Comparison of ENCODE assay signal across 11 cellular contexts in the genomic region with DNA sequence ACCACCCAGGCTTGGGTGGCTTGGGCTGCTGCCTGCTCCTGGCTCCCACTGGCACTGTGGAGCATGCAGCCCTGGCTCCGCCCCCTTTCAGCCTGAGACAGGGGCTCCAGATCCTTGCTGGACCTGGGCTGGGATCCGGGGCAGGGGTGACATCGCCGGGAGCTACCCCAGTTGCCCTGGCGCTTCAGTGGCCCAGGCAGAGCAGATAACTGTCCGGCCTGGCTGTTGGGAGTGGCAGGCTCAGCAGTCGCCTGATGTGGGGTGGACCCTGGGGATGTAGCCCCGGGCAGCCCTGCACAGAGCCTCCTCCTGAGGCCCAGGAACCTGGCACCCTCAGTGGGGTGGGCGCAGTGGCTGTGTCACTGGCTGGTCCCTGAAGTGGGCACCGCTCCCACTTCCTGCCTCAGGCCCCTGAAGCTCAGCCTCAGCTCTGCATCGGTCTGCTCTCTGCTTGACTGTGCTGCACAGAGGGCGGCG. TPM values are rescaled to one million over a fixed set of nuclear protein-coding genes. Genes with fewer than 3 reads are reported as not detected.
DNase-seq lines count a peak whose midpoint lies in the region; ATAC-seq, FAIRE-seq and TF ChIP-seq lines count a peak whose summit lies in the region.
"Had no signal": no experiment of that assay in that cellular context is flagged by ENCODE, and none has a peak within 500 bp of the region (broad histone marks: within the 10 kb centered on the region; RNA-seq: fewer than 3 reads in every experiment).

No MANE protein-coding gene starts in this region.

- 96% methylated on average over 12 of the region's 13 CpGs; no CpG with 5 or more reads in 1 of the 2 experiments for WGBS in H1 (ENCODE audit: extremely low coverage in 1 of 2, insufficient coverage in 1 of 2, insufficient read length in 1 of 2, insufficient replicate concordance in 2 of 2, low coverage in 1 of 2, low lambda C conversion rate in 2 of 2, missing lambda C conversion rate in 1 of 2), 2 experiments

- TF ChIP-seq CTCF in BE2C (IDR thresholded peaks at IDR 0.05; ENCODE audit: low read depth, low read length) = no peak
- no peak for TF ChIP-seq CTCF in H1 (IDR thresholded peaks at IDR 0.05; ENCODE audit: control extremely low read depth in 1 of 3, insufficient read depth in 1 of 3, low read depth in 1 of 3, low read length in 3 of 3)
- TF ChIP-seq CTCF in mesothelial cell of epicardium (IDR thresholded peaks at IDR 0.05; ENCODE audit: unreplicated experiment) = no peak

- H2AK5ac ChIP-seq in H1 (ENCODE audit: low read depth, low read length) = no peak overlapping the region; the same call in 1 of the 2 replicates

- H2BK12ac ChIP-seq in H1 (ENCODE audit: low read depth, low read length) = peak overlapping the region; percentile 80; the same call in 1 of the 2 replicates

- H3K18ac ChIP-seq in H1 (ENCODE audit: extremely low read depth, low read length) = peak overlapping the region; percentile 60

- peaks cover 5% of the 10 kb centered on the region for H3K36me3 Mint-ChIP-seq in mesothelial cell of epicardium
- peaks cover 31% of the 10 kb centered on the region for H3K36me3 Mint-ChIP-seq in activated CD4-positive, alpha-beta T cell treated with anti-CD3 and anti-CD28 coated beads, Interleukin-2, amount 10 ng/mL, durations not matched to agents 7 days and 5 days (ENCODE audit: low read depth)

- H3K9me3 ChIP-seq in BE2C = no peaks in the 10 kb centered on the region
- H3K9me3 ChIP-seq in H1 (ENCODE audit: insufficient read depth in 2 of 2, low read depth in 1 of 2, low read length in 1 of 2) = no peaks in the 10 kb centered on the region

- H3K4me3 ChIP-seq in BE2C (ENCODE audit: low read depth, low read length) = no peak overlapping the region
- no peak overlapping the region for H3K4me3 ChIP-seq in H1 (ENCODE audit: extremely low read depth in 1 of 4, insufficient read depth in 2 of 4, low read depth in 3 of 4, low read length in 4 of 4)

- H3K27ac Mint-ChIP-seq in mesothelial cell of epicardium = no peak overlapping the region
- no peak overlapping the region for H3K27ac Mint-ChIP-seq in activated CD4-positive, alpha-beta T cell treated with anti-CD3 and anti-CD28 coated beads, Interleukin-2, amount 10 ng/mL, durations not matched to agents 7 days and 5 days
- H3K27ac Mint-ChIP-seq: T-helper 1 cell treated with Interleukin-12 subunit alpha and Interleukin-12 subunit beta and Interleukin-4 antibody, amounts not matched to agents 30 μg/mL and 1 μg/mL, for 36 hours had no signal

- peak overlapping the region; percentile 56; the same call in 1 of the 2 replicates for H2BK20ac ChIP-seq in H1 (ENCODE audit: low read length)

- no peaks in the 10 kb centered on the region for H3K23me2 ChIP-seq in H1 (ENCODE audit: low read depth, low read length)

- CTCF ChIA-PET in H1 (lab: Charles Lee; ENCODE audit: partially characterized antibody) = no interaction called here
- CTCF ChIA-PET in activated CD4-positive, alpha-beta T cell treated with anti-CD3 and anti-CD28 coated beads, Interleukin-2, amount 10 ng/mL, durations not matched to agents 7 days and 5 days (lab: Charles Lee) = no interaction called here

- H3K4me2 ChIP-seq in H1 (ENCODE audit: insufficient read depth in 1 of 2, low read depth in 2 of 2, low read length in 2 of 2) = no peak overlapping the region

- TF ChIP-seq RAD21 in H1 (IDR thresholded peaks at IDR 0.05 in 1 of 2, conservative IDR thresholded peaks at IDR 0.05 in 1 of 2; ENCODE audit: low read depth in 2 of 2, low read length in 2 of 2) = no peak

- no peaks in the 10 kb centered on the region for H3K9me3 Mint-ChIP-seq in mesothelial cell of epicardium
- no peaks in the 10 kb centered on the region for H3K9me3 Mint-ChIP-seq in activated CD4-positive, alpha-beta T cell treated with anti-CD3 and anti-CD28 coated beads, Interleukin-2, amount 10 ng/mL, durations not matched to agents 7 days and 5 days
- H3K9me3 Mint-ChIP-seq: T-helper 1 cell treated with Interleukin-12 subunit alpha and Interleukin-12 subunit beta and Interleukin-4 antibody, amounts not matched to agents 30 μg/mL and 1 μg/mL, for 36 hours had no signal

- no peak overlapping the region for H3K9ac ChIP-seq in H1 (replicated peaks in 1 of 4; ENCODE audit: extremely low read depth in 1 of 4, low read depth in 3 of 4, low read length in 3 of 4)

- H4K5ac ChIP-seq in H1 (ENCODE audit: insufficient read length, low read depth, low read length) = no peak overlapping the region

- no peak overlapping the region for H3K4me3 Mint-ChIP-seq in mesothelial cell of epicardium
- no peak overlapping the region for H3K4me3 Mint-ChIP-seq in activated CD4-positive, alpha-beta T cell treated with anti-CD3 and anti-CD28 coated beads, Interleukin-2, amount 10 ng/mL, durations not matched to agents 7 days and 5 days
- H3K4me3 Mint-ChIP-seq: T-helper 1 cell treated with Interleukin-12 subunit alpha and Interleukin-12 subunit beta and Interleukin-4 antibody, amounts not matched to agents 30 μg/mL and 1 μg/mL, for 36 hours had no signal

- peak; percentile 32 for ATAC-seq in GM19397 (IDR thresholded peaks at IDR 0.05; ENCODE audit: unreplicated experiment)
- peak; percentile 33 for ATAC-seq in HG03135 (IDR thresholded peaks at IDR 0.05; ENCODE audit: unreplicated experiment)
- no peak for ATAC-seq in HG03521 (IDR thresholded peaks at IDR 0.05; ENCODE audit: unreplicated experiment)

- no peaks in the 10 kb centered on the region for H3K27me3 ChIP-seq in BE2C
- no peaks in the 10 kb centered on the region for H3K27me3 ChIP-seq in H1 (replicated peaks in 1 of 4; ENCODE audit: control insufficient read depth in 3 of 4, extremely low read depth in 1 of 4, insufficient read depth in 3 of 4, low read length in 3 of 4)

- TF ChIP-seq POLR2A in H1 (IDR thresholded peaks at IDR 0.05; ENCODE audit: control extremely low read depth in 1 of 2, low read depth in 2 of 2, low read length in 2 of 2) = no peak

- H2BK5ac ChIP-seq in H1 (ENCODE audit: low read depth, low read length) = peak overlapping the region; percentile 66

- DNase-seq in BE2C (peak; percentile 59), H1 (ENCODE audit: low read depth in 1 of 2, low spot score in 2 of 2) (no peak), NCI-H226 (no peak), mesothelial cell of epicardium (ENCODE audit: low spot score in 2 of 2, unreplicated experiment in 2 of 2) (no peak)
- no peak for DNase-seq in activated CD4-positive, alpha-beta T cell treated with anti-CD3 and anti-CD28 coated beads, Interleukin-2, amount 10 ng/mL, durations not matched to agents 7 days and 5 days
- DNase-seq: KG1 had no signal

- H3K36me3 ChIP-seq in BE2C (no peaks in the 10 kb centered on the region), H1 (ENCODE audit: control insufficient read depth in 2 of 4, insufficient read depth in 4 of 4, low read length in 3 of 4) (no peaks in the 10 kb centered on the region)

- H2AFZ ChIP-seq in H1 (ENCODE audit: low read length) = no peak overlapping the region

- FAIRE-seq in H1 (lab: Jason Lieb, UNC) = no peak
- FAIRE-seq: bronchial epithelial cell had no signal

- no peak overlapping the region for H3K56ac ChIP-seq in H1 (replicated peaks; ENCODE audit: insufficient read length, low read depth, low read length)

- H3K23ac ChIP-seq in H1 (ENCODE audit: insufficient read length) = no peak overlapping the region

- H4K20me1 ChIP-seq in H1 (replicated peaks in 1 of 2; ENCODE audit: control insufficient read depth in 1 of 2, insufficient read depth in 2 of 2, low read length in 2 of 2) = peaks cover 0 to 3% of the 10 kb centered on the region in 2 experiments

- H4K91ac ChIP-seq in H1 (replicated peaks; ENCODE audit: insufficient read length, low read length) = peak overlapping the region; percentile 73

- no peaks in the 10 kb centered on the region for H3K79me1 ChIP-seq in H1 (ENCODE audit: low read depth, low read length)

- POLR2A ChIA-PET in H1 (lab: Charles Lee; ENCODE audit: partially characterized antibody) = interaction anchor here (1.2 kb wide), 1 partner anchor 10 kb away, joined by 3 read pairs; no protein-coding TSS in a partner anchor
- POLR2A ChIA-PET in activated CD4-positive, alpha-beta T cell treated with anti-CD3 and anti-CD28 coated beads, Interleukin-2, amount 10 ng/mL, durations not matched to agents 7 days and 5 days (lab: Charles Lee) = no interaction called here

- 0 out of 2 replicates have a peak overlapping the region, but pooled peaks have one; percentile 15 for H3K27ac ChIP-seq in H1 (ENCODE audit: low read depth, low read length)

- no peak overlapping the region for H3K14ac ChIP-seq in H1 (ENCODE audit: insufficient read length)

- H4K8ac ChIP-seq in H1 (ENCODE audit: extremely low read depth, insufficient read depth, low read length) = peak overlapping the region; percentile 43; the same call in 1 of the 2 replicates

- H2BK15ac ChIP-seq in H1 (ENCODE audit: low read length) = no peak overlapping the region; the same call in 1 of the 2 replicates

- no peaks in the 10 kb centered on the region; a peak in 1 of 4 replicates for H3K79me2 ChIP-seq in H1 (ENCODE audit: control insufficient read depth in 1 of 2, insufficient read depth in 2 of 2, low read length in 2 of 2)

- H3K27me3 Mint-ChIP-seq in mesothelial cell of epicardium (ENCODE audit: low read depth) = no peaks in the 10 kb centered on the region
- H3K27me3 Mint-ChIP-seq in activated CD4-positive, alpha-beta T cell treated with anti-CD3 and anti-CD28 coated beads, Interleukin-2, amount 10 ng/mL, durations not matched to agents 7 days and 5 days = no peaks in the 10 kb centered on the region

- no peak for TF ChIP-seq EP300 in H1 (IDR thresholded peaks at IDR 0.05; ENCODE audit: borderline replicate concordance in 1 of 2, low read depth in 2 of 2, low read length in 2 of 2)

- H3K4ac ChIP-seq in H1 (replicated peaks; ENCODE audit: insufficient read length, low read depth, low read length) = peak overlapping the region; percentile 23

- H3K4me1 ChIP-seq in BE2C (peaks cover 26% of the 10 kb centered on the region), H1 (replicated peaks in 1 of 4; ENCODE audit: control insufficient read depth in 3 of 4, insufficient read depth in 4 of 4, low read length in 3 of 4) (peaks cover 4 to 18% (median 8%) of the 10 kb centered on the region in 4 experiments; a peak in 5 of 7 replicates)

- H3K4me1 Mint-ChIP-seq in mesothelial cell of epicardium = peaks cover 32% of the 10 kb centered on the region
- H3K4me1 Mint-ChIP-seq in activated CD4-positive, alpha-beta T cell treated with anti-CD3 and anti-CD28 coated beads, Interleukin-2, amount 10 ng/mL, durations not matched to agents 7 days and 5 days = peaks cover 16% of the 10 kb centered on the region

- H2BK120ac ChIP-seq in H1 (replicated peaks; ENCODE audit: low read depth, low read length) = no peak overlapping the region

RNA-seq across cellular contexts. Expression of a gene that starts 57.9 kb away (rescaled TPM):
- 7.2 TPM for polyA plus RNA-seq in BE2C (2012; ENCODE audit: insufficient read depth, insufficient read length, low read depth)
- total RNA-seq in H1 (2021; fragmentation: NEBNext Ultra II Directional; extraction: Animal tissue kit (Norgen Biotek cat#: 25700)) = 25.1 and 25.3 TPM in 2 replicates
- polyA plus RNA-seq in H1 (2011; rRNA removed) = 8.8 and 10.5 TPM in 2 replicates
- polyA plus RNA-seq in H1 (2011; cell fraction: cytosol; rRNA removed) = 10.8 TPM
- polyA plus RNA-seq in H1 (2011; cell fraction: nucleus; rRNA removed) = 6.0 TPM
- 14.8 to 24.7 TPM (median 18.1 TPM) in 4 replicates for polyA plus RNA-seq in H1 (2012, experiment 1 of 2)
- 2.9 TPM for polyA plus RNA-seq in H1 (2012, experiment 2 of 2)
- polyA plus RNA-seq in H1 (2013, experiment 1 of 2) = 14.4 TPM
- 15.9 TPM for polyA plus RNA-seq in H1 (2013, experiment 2 of 2)
- polyA minus RNA-seq in H1 (2011; rRNA and poly(A)+ RNA removed) = 32.5 and 36.2 TPM in 2 replicates
- 10.7 TPM for polyA minus RNA-seq in H1 (2011; cell fraction: cytosol; rRNA and poly(A)+ RNA removed)
- polyA minus RNA-seq in H1 (2011; cell fraction: nucleus; rRNA and poly(A)+ RNA removed) = 37.8 TPM
- 48.9 to 51.8 TPM (median 49.4 TPM) in 3 replicates for total RNA-seq in mesothelial cell of epicardium
- 10 to 100 TPM; 70.9 to 79.2 TPM for total RNA-seq in activated CD4-positive, alpha-beta T cell treated with anti-CD3 and anti-CD28 coated beads, Interleukin-2, amount 10 ng/mL, durations not matched to agents 7 days and 5 days
